ENCODE assay signal across 1 cellular context in genomic region chr17:30796016-30796415, GRCh38.
TF ChIP-seq lines count a peak whose summit lies in the region.

No MANE protein-coding gene starts in this region.

TF ChIP-seq in K562, 482 proteins besides CTCF, POLR2A, EP300 and RAD21:
- TF ChIP-seq POLR2G (IDR thresholded peaks at IDR 0.05; ENCODE audit: low read depth, low read length), result 0 out of 2 replicates have a peak, but pooled peaks have one; percentile 0
- TF ChIP-seq NUFIP1 (IDR thresholded peaks at IDR 0.05; ENCODE audit: partially characterized antibody), result no peak
TF ChIP-seq in K562: peak in this region for 1.
